ENCODE assay signal across 11 cellular contexts in the genomic region with DNA sequence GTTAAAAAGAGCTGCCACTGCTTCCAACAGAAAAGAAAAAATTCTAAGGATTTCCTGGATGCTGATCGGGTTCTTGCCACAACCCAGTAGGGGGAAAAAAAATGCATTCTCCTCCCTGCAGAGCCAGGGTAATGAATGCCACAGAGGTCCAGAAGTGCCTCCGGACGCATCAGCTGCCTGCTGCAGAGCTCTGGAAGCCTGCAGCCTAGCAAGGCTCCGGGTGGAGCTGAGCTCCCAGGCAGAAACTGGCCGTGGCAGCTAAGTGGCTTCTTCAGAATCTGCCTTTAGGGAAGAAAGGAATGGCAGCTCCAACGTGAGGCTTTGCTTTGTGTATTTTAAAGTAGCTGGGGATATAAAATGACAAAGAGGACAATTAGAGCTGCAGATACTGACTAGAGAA.
A peak's percentile ranks its signal among the peaks of the same experiment; 100 is the strongest.
DNase-seq lines count a peak whose midpoint lies in the region; ATAC-seq and TF ChIP-seq lines count a peak whose summit lies in the region.
"Had no signal": no experiment of that assay in that cellular context is flagged by ENCODE, and none has a peak within 500 bp of the region (broad histone marks: within the 10 kb centered on the region; RNA-seq: fewer than 3 reads in every experiment).

No MANE protein-coding gene starts in this region.

- peaks cover 19 to 24% of the 10 kb centered on the region in 2 experiments for H3K4me1 Mint-ChIP-seq in H9

- no peak for ATAC-seq in HG02884 (IDR thresholded peaks at IDR 0.05; ENCODE audit: unreplicated experiment)

- no peak overlapping the region for H3K4me2 ChIP-seq in H9 (ENCODE audit: insufficient read depth, insufficient read length, low read length)

- H2BK15ac ChIP-seq in H9 (ENCODE audit: low read depth, low read length), result no peak overlapping the region

- TF ChIP-seq CTCF in H9 (conservative IDR thresholded peaks at IDR 0.05), result no peak

- no peaks in the 10 kb centered on the region for H3K9me3 Mint-ChIP-seq in H9

- no peak overlapping the region for H3K9ac ChIP-seq in H9 (ENCODE audit: extremely low read depth, insufficient read length, low read length)

- no peak overlapping the region for H3K4ac ChIP-seq in H9 (ENCODE audit: low read depth, low read length)

- no peak overlapping the region for H3T11ph ChIP-seq in H9 (ENCODE audit: low read length)

- DNase-seq in COLO668 (lab: John Stamatoyannopoulos, UW; ENCODE audit: unreplicated experiment) (peak; percentile 57), H9 (peak; percentile 52), NCI-H748 treated with DMSO at 0.1 percent for 48 hours (lab: John Stamatoyannopoulos, UW) (peak; percentile 37), iPS DF 6.9 (ENCODE audit: low read depth, low spot score) (peak; percentile 25), RKO (ENCODE audit: low spot score) (no peak), SJCRH30 (no peak)
- DNase-seq in effector memory CD4-positive, alpha-beta T cell, result no peak
- DNase-seq: activated naive CD4-positive, alpha-beta T cell treated with anti-CD3 and anti-CD28 coated beads, Interleukin-2, amount 50 U/mL, for 16 hours; effector CD8-positive, alpha-beta T cell had no signal

- H3K27me3 ChIP-seq in H9 (ENCODE audit: insufficient read depth, low read length), result no peaks in the 10 kb centered on the region
- H3K27me3 ChIP-seq in iPS DF 6.9 (ENCODE audit: control insufficient read depth, insufficient read depth, low read length), result no peaks in the 10 kb centered on the region
- H3K27me3 ChIP-seq in effector memory CD4-positive, alpha-beta T cell (replicated peaks; ENCODE audit: control insufficient read depth, insufficient read depth, low read length, poor library complexity, severe bottlenecking), result no peaks in the 10 kb centered on the region
- H3K27me3 ChIP-seq in SJCRH30, result no peaks in the 10 kb centered on the region; the same call in 1 of the 2 replicates

- no peak overlapping the region for H4K91ac ChIP-seq in H9 (ENCODE audit: insufficient read length, low read depth, low read length)

- H3K4me3 Mint-ChIP-seq in H9, result 0 out of 5 replicates have a peak overlapping the region, but pooled peaks of 1 of the 2 experiments have one; percentile 13

- no peaks in the 10 kb centered on the region for H3K36me3 Mint-ChIP-seq in H9 (ENCODE audit: insufficient read depth in 1 of 3, low read depth in 3 of 3)

- no peak overlapping the region for H4K5ac ChIP-seq in H9 (ENCODE audit: insufficient read length, low read depth, low read length)

- H3K18ac ChIP-seq in H9 (ENCODE audit: insufficient read length, low read depth, low read length), result no peak overlapping the region

- H3K27ac ChIP-seq in H9 (ENCODE audit: insufficient read length, low read depth, low read length), result no peak overlapping the region
- H3K27ac ChIP-seq in iPS DF 6.9 (ENCODE audit: low read length), result no peak overlapping the region
- H3K27ac ChIP-seq in effector memory CD4-positive, alpha-beta T cell (ENCODE audit: insufficient read depth, low read length, poor library complexity, severe bottlenecking), result no peak overlapping the region
- no peak overlapping the region for H3K27ac ChIP-seq in SJCRH30

- no peaks in the 10 kb centered on the region for H4K20me1 ChIP-seq in H9 (ENCODE audit: control insufficient read depth, insufficient read depth, insufficient read length)

- H2AFZ ChIP-seq in H9 (ENCODE audit: low read length), result no peak overlapping the region

- no peaks in the 10 kb centered on the region for H3K79me1 ChIP-seq in H9 (ENCODE audit: insufficient read depth, low read depth, low read length, poor library complexity, severe bottlenecking)

- H3K14ac ChIP-seq in H9 (ENCODE audit: insufficient read depth, low read length), result no peak overlapping the region

- no peak overlapping the region for H2BK20ac ChIP-seq in H9 (ENCODE audit: low read depth, low read length, poor library complexity, severe bottlenecking)

- WGBS in H9 (ENCODE audit: extremely low coverage, insufficient read length, low lambda C conversion rate), result no CpG with 5 or more reads among the region's 6 CpGs
- no CpG with 5 or more reads among the region's 6 CpGs for WGBS in iPS DF 6.9 (ENCODE audit: insufficient coverage, insufficient read length)

- no peak overlapping the region for H3K23ac ChIP-seq in H9 (ENCODE audit: insufficient read length, low read depth, low read length)

- no peak overlapping the region for H4K8ac ChIP-seq in H9 (replicated peaks; ENCODE audit: insufficient read length, low read depth, low read length)

- no peaks in the 10 kb centered on the region for H3K27me3 Mint-ChIP-seq in H9 (ENCODE audit: low read depth)

- no peak overlapping the region for H2BK12ac ChIP-seq in H9 (ENCODE audit: insufficient read length, low read depth, low read length)

- no peak overlapping the region for H3K56ac ChIP-seq in H9 (ENCODE audit: insufficient read length, low read depth, low read length)

- H2BK5ac ChIP-seq in H9 (ENCODE audit: insufficient read length, low read length), result no peak overlapping the region

- no peak overlapping the region for H3K4me3 ChIP-seq in iPS DF 6.9 (ENCODE audit: low read length)
- H3K4me3 ChIP-seq in effector memory CD4-positive, alpha-beta T cell (ENCODE audit: insufficient read depth, low read depth, low read length, poor library complexity, severe bottlenecking), result no peak overlapping the region
- no peak overlapping the region for H3K4me3 ChIP-seq in SJCRH30
- H3K4me3 ChIP-seq: GM12878 had no signal

- H3K23me2 ChIP-seq in H9 (ENCODE audit: insufficient read length, low read depth, low read length, poor library complexity, severe bottlenecking), result no peaks in the 10 kb centered on the region

- H3K4me1 ChIP-seq in H9 (ENCODE audit: insufficient read depth, low read length) (peaks cover 6% of the 10 kb centered on the region; the same call in 1 of the 2 replicates), iPS DF 6.9 (ENCODE audit: control insufficient read depth, insufficient read depth, low read length) (no peaks in the 10 kb centered on the region), SJCRH30 (no peaks in the 10 kb centered on the region)
- no peaks in the 10 kb centered on the region for H3K4me1 ChIP-seq in effector memory CD4-positive, alpha-beta T cell (ENCODE audit: control insufficient read depth, insufficient read depth, low read length, poor library complexity, severe bottlenecking)

- no peaks in the 10 kb centered on the region for H3K79me2 ChIP-seq in H9 (ENCODE audit: insufficient read depth, low read length)

- H2BK120ac ChIP-seq in H9 (ENCODE audit: low read depth, low read length, poor library complexity, severe bottlenecking), result no peak overlapping the region

- H3K27ac Mint-ChIP-seq in H9, result 0 out of 7 replicates have a peak overlapping the region, but pooled peaks of 1 of the 3 experiments have one; percentile 24

- no peaks in the 10 kb centered on the region for H3K9me3 ChIP-seq in H9 (ENCODE audit: control insufficient read depth, low read depth, low read length)
- no peaks in the 10 kb centered on the region for H3K9me3 ChIP-seq in iPS DF 6.9 (ENCODE audit: control insufficient read depth, insufficient read depth, low read length)
- no peaks in the 10 kb centered on the region for H3K9me3 ChIP-seq in effector memory CD4-positive, alpha-beta T cell (ENCODE audit: control insufficient read depth, low read length)
- no peaks in the 10 kb centered on the region for H3K9me3 ChIP-seq in SJCRH30 (replicated peaks)

- H2AK5ac ChIP-seq in H9 (ENCODE audit: insufficient read length, low read length), result no peak overlapping the region

- no peaks in the 10 kb centered on the region for H3K36me3 ChIP-seq in iPS DF 6.9 (ENCODE audit: control insufficient read depth, insufficient read depth, low read length)
- no peaks in the 10 kb centered on the region for H3K36me3 ChIP-seq in effector memory CD4-positive, alpha-beta T cell (ENCODE audit: control insufficient read depth, insufficient read depth, low read length)
- no peaks in the 10 kb centered on the region for H3K36me3 ChIP-seq in SJCRH30

Comparison
In these comparisons a context has a peak if more than half of its experiments do, and no peak if none do; other contexts are left out.
1. DNase-seq: peak in COLO668 (single experiment), H9 (single experiment), NCI-H748 treated with DMSO at 0.1 percent for 48 hours (single experiment) and iPS DF 6.9 (single experiment); none in RKO (single experiment), effector memory CD4-positive, alpha-beta T cell (0 of 3) and SJCRH30 (0 of 2).